ENCODE assay signal across 10 cellular contexts in genomic region chr22:46043339-46043738, GRCh38.
DNase-seq lines count a peak whose midpoint lies in the region; ATAC-seq and TF ChIP-seq lines count a peak whose summit lies in the region.
"Had no signal": no experiment of that assay in that cellular context is flagged by ENCODE, and none has a peak within 500 bp of the region (broad histone marks: within the 10 kb centered on the region; RNA-seq: fewer than 3 reads in every experiment).

No MANE protein-coding gene starts in this region.

- CTCF ChIA-PET in activated naive CD4-positive, alpha-beta T cell treated with anti-CD3 and anti-CD28 coated beads, Interleukin-2, amount 10 ng/mL, durations not matched to agents 7 days and 5 days (lab: Charles Lee): interaction anchor here (1.1 kb wide), 1 partner anchor 37 kb away, joined by 3 read pairs; no protein-coding TSS in a partner anchor

- ATAC-seq in central memory CD8-positive, alpha-beta T cell (replicated peaks; ENCODE audit: extremely low read depth, poor library complexity, severe bottlenecking): no peak
- ATAC-seq in upper lobe of left lung (ENCODE audit: low FRiP score in 2 of 2) (no peak), HG03159 (IDR thresholded peaks at IDR 0.05; ENCODE audit: unreplicated experiment) (no peak)

- TF ChIP-seq EP300 in upper lobe of left lung (IDR thresholded peaks at IDR 0.05): no peak

- H3K27me3 ChIP-seq in mucosa of rectum (ENCODE audit: control insufficient read depth in 2 of 2, insufficient read depth in 2 of 2, low read length in 2 of 2) (no peaks in the 10 kb centered on the region), upper lobe of left lung (no peaks in the 10 kb centered on the region)

- H3K4me1 Mint-ChIP-seq in activated naive CD4-positive, alpha-beta T cell treated with anti-CD3 and anti-CD28 coated beads, Interleukin-2, amount 10 ng/mL, durations not matched to agents 7 days and 5 days: peaks cover 21% of the 10 kb centered on the region
- peaks cover 10% of the 10 kb centered on the region for H3K4me1 Mint-ChIP-seq in central memory CD8-positive, alpha-beta T cell

- H3K4me3 ChIP-seq in mucosa of rectum (ENCODE audit: low read length in 2 of 2) (peak overlapping the region; percentile 73 to 80), upper lobe of left lung (peak overlapping the region in 2 of 4 donors; percentile 72 to 74)

- TF ChIP-seq POLR2A in upper lobe of left lung (IDR thresholded peaks at IDR 0.05): no peak

- no peaks in the 10 kb centered on the region for H3K9me3 ChIP-seq in mucosa of rectum (ENCODE audit: control insufficient read depth in 2 of 2, low read length in 2 of 2)
- no peaks in the 10 kb centered on the region for H3K9me3 ChIP-seq in upper lobe of left lung

- peak overlapping the region; percentile 76 for H3K4me3 Mint-ChIP-seq in activated naive CD4-positive, alpha-beta T cell treated with anti-CD3 and anti-CD28 coated beads, Interleukin-2, amount 10 ng/mL, durations not matched to agents 7 days and 5 days
- peak overlapping the region; percentile 79 for H3K4me3 Mint-ChIP-seq in central memory CD8-positive, alpha-beta T cell

- H3K36me3 Mint-ChIP-seq in activated naive CD4-positive, alpha-beta T cell treated with anti-CD3 and anti-CD28 coated beads, Interleukin-2, amount 10 ng/mL, durations not matched to agents 7 days and 5 days: peaks cover 2% of the 10 kb centered on the region
- H3K36me3 Mint-ChIP-seq in central memory CD8-positive, alpha-beta T cell (ENCODE audit: insufficient read depth): peaks cover 6% of the 10 kb centered on the region

- no peaks in the 10 kb centered on the region for H3K9me3 Mint-ChIP-seq in activated naive CD4-positive, alpha-beta T cell treated with anti-CD3 and anti-CD28 coated beads, Interleukin-2, amount 10 ng/mL, durations not matched to agents 7 days and 5 days
- no peaks in the 10 kb centered on the region for H3K9me3 Mint-ChIP-seq in central memory CD8-positive, alpha-beta T cell

- no peak for DNase-seq in activated naive CD4-positive, alpha-beta T cell treated with anti-CD3 and anti-CD28 coated beads, Interleukin-2, amount 10 ng/mL, durations not matched to agents 7 days and 5 days
- DNase-seq in activated naive CD4-positive, alpha-beta T cell treated with Interleukin-2 at 50 U/mL for 16 hours: no peak
- DNase-seq in central memory CD8-positive, alpha-beta T cell (ENCODE audit: low spot score in 2 of 2): no peak
- DNase-seq in upper lobe of left lung: peak in 1 of 2 donors; percentile 20
- no peak for DNase-seq in EL
- no peak for DNase-seq in ecto neural progenitor cell (ENCODE audit: low spot score)
- DNase-seq: DMS 273 treated with DMSO at 0.1 percent for 48 hours, NCI-H1436 had no signal

- peak overlapping the region; percentile 86 to 90 for H3K9ac ChIP-seq in mucosa of rectum (ENCODE audit: low read depth in 1 of 2, low read length in 2 of 2)

- H3K4me1 ChIP-seq in mucosa of rectum (ENCODE audit: control insufficient read depth in 2 of 2, insufficient read depth in 2 of 2, low read length in 2 of 2): peaks cover 34 to 45% of the 10 kb centered on the region in 2 donors
- peaks cover 45 to 68% (median 47%) of the 10 kb centered on the region in 4 donors for H3K4me1 ChIP-seq in upper lobe of left lung

- H3K27ac ChIP-seq in mucosa of rectum (ENCODE audit: low read depth in 2 of 2, low read length in 2 of 2) (peak overlapping the region; percentile 91 to 92), upper lobe of left lung (peak overlapping the region; percentile 90 to 100 (median 96))

- H3K27ac Mint-ChIP-seq in activated naive CD4-positive, alpha-beta T cell treated with anti-CD3 and anti-CD28 coated beads, Interleukin-2, amount 10 ng/mL, durations not matched to agents 7 days and 5 days: peak overlapping the region; percentile 87
- no peak overlapping the region for H3K27ac Mint-ChIP-seq in central memory CD8-positive, alpha-beta T cell (ENCODE audit: low read depth)

- H3K27me3 Mint-ChIP-seq in activated naive CD4-positive, alpha-beta T cell treated with anti-CD3 and anti-CD28 coated beads, Interleukin-2, amount 10 ng/mL, durations not matched to agents 7 days and 5 days: peaks cover 31% of the 10 kb centered on the region
- H3K27me3 Mint-ChIP-seq in central memory CD8-positive, alpha-beta T cell: no peaks in the 10 kb centered on the region

- 64 to 73% methylated on average over 6 to 7 of the region's 7 CpGs for WGBS in upper lobe of left lung, 2 donors

- TF ChIP-seq CTCF in upper lobe of left lung (IDR thresholded peaks at IDR 0.05): no peak

- no peaks in the 10 kb centered on the region for H3K36me3 ChIP-seq in mucosa of rectum (ENCODE audit: control insufficient read depth in 2 of 2, insufficient read depth in 2 of 2, low read length in 2 of 2)
- H3K36me3 ChIP-seq in upper lobe of left lung: no peaks in the 10 kb centered on the region
